ENCODE assay signal across 23 cellular contexts in genomic region chr3:103786296-103786695, GRCh38.
DNase-seq lines count a peak whose midpoint lies in the region; ATAC-seq and TF ChIP-seq lines count a peak whose summit lies in the region.
"Had no signal": no experiment of that assay in that cellular context is flagged by ENCODE, and none has a peak within 500 bp of the region (broad histone marks: within the 10 kb centered on the region; RNA-seq: fewer than 3 reads in every experiment).

No MANE protein-coding gene starts in this region.

- no peak for ATAC-seq in CD4-positive, alpha-beta T cell (ENCODE audit: poor library complexity)
- no peak for ATAC-seq in GM21367 (IDR thresholded peaks at IDR 0.05; ENCODE audit: unreplicated experiment)
- ATAC-seq: mucosa of descending colon, SK-N-SH treated with all-trans-retinoic acid at 6 μM for 48 hours had no signal

- H2AFZ ChIP-seq in PC-9 (peak overlapping the region; percentile 40; the same call in 1 of the 2 replicates), neuronal stem cell (ENCODE audit: low read length) (peak overlapping the region; percentile 4)

- WGBS in neuronal stem cell (ENCODE audit: extremely low coverage in 2 of 2, insufficient read length in 2 of 2, insufficient replicate concordance in 1 of 2), 2 donors = no CpG with 5 or more reads among the region's 4 CpGs

- DNase-seq in LNCaP clone FGC (ENCODE audit: low read depth) = peak; percentile 14
- no peak for DNase-seq in PC-9
- no peak for DNase-seq in glutamatergic neuron
- no peak for DNase-seq in neuronal stem cell (ENCODE audit: low spot score)
- DNase-seq in C1 segment of cervical spinal cord (lab: John Stamatoyannopoulos, UW) = no peak
- no peak for DNase-seq in CD4-positive, alpha-beta T cell
- no peak for DNase-seq in NCI-H524 treated with DMSO at 0.1 percent for 48 hours (lab: John Stamatoyannopoulos, UW)
- DNase-seq: activated CD4-positive, alpha-beta T cell treated with anti-CD3 and anti-CD28 coated beads, Interleukin-2, amount 10 ng/mL, durations not matched to agents 24 days and 14 days; activated naive CD4-positive, alpha-beta T cell treated with anti-CD3 and anti-CD28 coated beads for 36 hours; aorta; CD4-positive, CD25-positive, alpha-beta regulatory T cell; central memory CD4-positive, alpha-beta T cell; dorsolateral prefrontal cortex; immature natural killer cell; mucosa of descending colon; NCI-H146; NCI-H524 had no signal

- intact Hi-C loops in PC-9 (cut with micrococcal nuclease; ENCODE audit: unreplicated experiment) = no loop called here
- intact Hi-C loops in CD4-positive, alpha-beta T cell (cut with DNase I, micrococcal nuclease) = no loop called here

- peak overlapping the region; percentile 14 for H3K4me3 Mint-ChIP-seq in glutamatergic neuron (ENCODE audit: unreplicated experiment)
- H3K4me3 Mint-ChIP-seq in CD4-positive, alpha-beta T cell = no peak overlapping the region
- H3K4me3 Mint-ChIP-seq: activated CD4-positive, alpha-beta T cell treated with anti-CD3 and anti-CD28 coated beads, Interleukin-2, amount 10 ng/mL, durations not matched to agents 24 days and 14 days; activated naive CD4-positive, alpha-beta T cell treated with anti-CD3 and anti-CD28 coated beads for 36 hours; CD4-positive, CD25-positive, alpha-beta regulatory T cell; immature natural killer cell; type B pancreatic cell had no signal

- H3K36me3 ChIP-seq in PC-9 (ENCODE audit: low read depth) = no peaks in the 10 kb centered on the region
- H3K36me3 ChIP-seq in neuronal stem cell (replicated peaks in 1 of 2; ENCODE audit: control insufficient read depth in 2 of 2, insufficient read depth in 2 of 2, low read length in 2 of 2) = no peaks in the 10 kb centered on the region

- H3K14ac ChIP-seq in neuronal stem cell (ENCODE audit: low read length) = no peak overlapping the region

- no peak overlapping the region for H4K8ac ChIP-seq in neuronal stem cell (ENCODE audit: low read depth, low read length)

- H2BK12ac ChIP-seq in neuronal stem cell (ENCODE audit: low read length) = no peak overlapping the region

- no peak overlapping the region for H2AK5ac ChIP-seq in neuronal stem cell (ENCODE audit: low read depth, low read length)

- no peaks in the 10 kb centered on the region for H3K79me1 ChIP-seq in neuronal stem cell (ENCODE audit: low read depth, low read length)

- no peaks in the 10 kb centered on the region for H3K79me2 ChIP-seq in PC-9 (ENCODE audit: low read depth)

- no peak overlapping the region for H2BK120ac ChIP-seq in neuronal stem cell (ENCODE audit: low read depth, low read length)

- H2BK15ac ChIP-seq in neuronal stem cell (ENCODE audit: low read length) = no peak overlapping the region

- H3K27ac Mint-ChIP-seq in glutamatergic neuron (ENCODE audit: unreplicated experiment) = peak overlapping the region; percentile 60
- H3K27ac Mint-ChIP-seq in CD4-positive, alpha-beta T cell = no peak overlapping the region
- H3K27ac Mint-ChIP-seq: activated CD4-positive, alpha-beta T cell treated with anti-CD3 and anti-CD28 coated beads, Interleukin-2, amount 10 ng/mL, durations not matched to agents 24 days and 14 days; activated naive CD4-positive, alpha-beta T cell treated with anti-CD3 and anti-CD28 coated beads for 36 hours; CD4-positive, CD25-positive, alpha-beta regulatory T cell; immature natural killer cell; type B pancreatic cell had no signal

- H2BK5ac ChIP-seq in neuronal stem cell (ENCODE audit: low read length) = no peak overlapping the region

- H3K9ac ChIP-seq in neuronal stem cell (ENCODE audit: low read depth, low read length, poor library complexity) = no peak overlapping the region
- H3K9ac ChIP-seq: KMS-11 had no signal

- H3K23ac ChIP-seq in neuronal stem cell (ENCODE audit: low read depth, low read length, poor library complexity) = no peak overlapping the region

- no peaks in the 10 kb centered on the region for H3F3A ChIP-seq in PC-9 (ENCODE audit: insufficient read depth, low read depth)

- CTCF ChIA-PET in PC-9 (lab: Charles Lee) = no interaction called here
- CTCF ChIA-PET in CD4-positive, alpha-beta T cell (lab: Charles Lee) = no interaction called here

- H3K36me3 Mint-ChIP-seq in glutamatergic neuron (ENCODE audit: unreplicated experiment) = no peaks in the 10 kb centered on the region
- no peaks in the 10 kb centered on the region for H3K36me3 Mint-ChIP-seq in CD4-positive, alpha-beta T cell (ENCODE audit: low read depth)
- H3K36me3 Mint-ChIP-seq: CD4-positive, CD25-positive, alpha-beta regulatory T cell; immature natural killer cell; type B pancreatic cell had no signal

- H3K27me3 ChIP-seq in PC-9 (ENCODE audit: insufficient read depth, low read depth) = no peaks in the 10 kb centered on the region
- no peaks in the 10 kb centered on the region for H3K27me3 ChIP-seq in neuronal stem cell (ENCODE audit: control insufficient read depth in 3 of 3, insufficient read depth in 3 of 3, low read depth in 1 of 3, low read length in 3 of 3)
- no peaks in the 10 kb centered on the region for H3K27me3 ChIP-seq in CD4-positive, alpha-beta T cell (ENCODE audit: control insufficient read depth, insufficient read depth, low read length)
- H3K27me3 ChIP-seq: dorsolateral prefrontal cortex had no signal

- no peaks in the 10 kb centered on the region for H3K27me3 Mint-ChIP-seq in glutamatergic neuron (ENCODE audit: unreplicated experiment)
- no peaks in the 10 kb centered on the region for H3K27me3 Mint-ChIP-seq in CD4-positive, alpha-beta T cell
- H3K27me3 Mint-ChIP-seq: activated CD4-positive, alpha-beta T cell treated with anti-CD3 and anti-CD28 coated beads, Interleukin-2, amount 10 ng/mL, durations not matched to agents 24 days and 14 days; CD4-positive, CD25-positive, alpha-beta regulatory T cell; type B pancreatic cell had no signal

- peaks cover 23% of the 10 kb centered on the region for H3K4me1 Mint-ChIP-seq in glutamatergic neuron (ENCODE audit: low read depth, unreplicated experiment)
- no peaks in the 10 kb centered on the region for H3K4me1 Mint-ChIP-seq in CD4-positive, alpha-beta T cell (ENCODE audit: low read depth)
- H3K4me1 Mint-ChIP-seq: activated CD4-positive, alpha-beta T cell treated with anti-CD3 and anti-CD28 coated beads, Interleukin-2, amount 10 ng/mL, durations not matched to agents 24 days and 14 days; CD4-positive, CD25-positive, alpha-beta regulatory T cell; immature natural killer cell had no signal

- no peak overlapping the region for H3K4me3 ChIP-seq in LNCaP clone FGC (ENCODE audit: low read depth, low read length)
- no peak overlapping the region for H3K4me3 ChIP-seq in PC-9
- H3K4me3 ChIP-seq in neuronal stem cell (ENCODE audit: low read length in 2 of 2) = no peak overlapping the region
- H3K4me3 ChIP-seq: dorsolateral prefrontal cortex, mucosa of descending colon, skin epidermis had no signal

- H3K9me3 ChIP-seq in PC-9 (ENCODE audit: insufficient read depth, low read depth) (no peaks in the 10 kb centered on the region), neuronal stem cell (replicated peaks in 1 of 2; ENCODE audit: control insufficient read depth in 2 of 2, insufficient read depth in 1 of 2, low read depth in 1 of 2, low read length in 2 of 2) (no peaks in the 10 kb centered on the region)
- no peaks in the 10 kb centered on the region for H3K9me3 ChIP-seq in CD4-positive, alpha-beta T cell (ENCODE audit: control insufficient read depth, low read length)
- H3K9me3 ChIP-seq: mucosa of descending colon had no signal

- H3K27ac ChIP-seq in PC-9 = no peak overlapping the region
- no peak overlapping the region for H3K27ac ChIP-seq in neuronal stem cell (replicated peaks; ENCODE audit: low read length)
- no peak overlapping the region for H3K27ac ChIP-seq in CD4-positive, alpha-beta T cell (ENCODE audit: low read depth, low read length)
- H3K27ac ChIP-seq: dorsolateral prefrontal cortex, KMS-11, skin epidermis, VCaP had no signal

- no peak overlapping the region for H3K18ac ChIP-seq in neuronal stem cell (ENCODE audit: low read length)

- H4K91ac ChIP-seq in neuronal stem cell (ENCODE audit: low read depth, low read length, poor library complexity) = no peak overlapping the region

- no peak overlapping the region for H3K4me2 ChIP-seq in PC-9
- no peak overlapping the region for H3K4me2 ChIP-seq in neuronal stem cell (ENCODE audit: insufficient read depth, low read length, poor library complexity, severe bottlenecking)
- H3K4me2 ChIP-seq: KMS-11 had no signal

- no peaks in the 10 kb centered on the region for H4K20me1 ChIP-seq in PC-9 (ENCODE audit: insufficient read depth)

- H3K9me3 Mint-ChIP-seq in glutamatergic neuron (ENCODE audit: unreplicated experiment) = peaks cover 3% of the 10 kb centered on the region
- no peaks in the 10 kb centered on the region for H3K9me3 Mint-ChIP-seq in CD4-positive, alpha-beta T cell
- H3K9me3 Mint-ChIP-seq: activated CD4-positive, alpha-beta T cell treated with anti-CD3 and anti-CD28 coated beads, Interleukin-2, amount 10 ng/mL, durations not matched to agents 24 days and 14 days; activated naive CD4-positive, alpha-beta T cell treated with anti-CD3 and anti-CD28 coated beads for 36 hours; type B pancreatic cell had no signal

- no peaks in the 10 kb centered on the region for H3K4me1 ChIP-seq in PC-9 (replicated peaks; ENCODE audit: insufficient read depth)
- H3K4me1 ChIP-seq in neuronal stem cell (ENCODE audit: control insufficient read depth in 2 of 2, insufficient read depth in 1 of 2, low read depth in 1 of 2, low read length in 2 of 2) = no peaks in the 10 kb centered on the region

- BruUV-seq in PC-9 (replicated peaks; lab: Mats Ljungman, UMichigan) = no TSS peak

- 0 out of 2 replicates have a peak, but pooled peaks cover 4% of the 10 kb centered on the region for H3K9me2 ChIP-seq in PC-9 (ENCODE audit: insufficient read depth)

- H3K4ac ChIP-seq in neuronal stem cell (ENCODE audit: low read length) = no peak overlapping the region

- POLR2A ChIA-PET in PC-9 (lab: Charles Lee; ENCODE audit: unreplicated experiment) = no interaction called here
- POLR2A ChIA-PET in CD4-positive, alpha-beta T cell (lab: Charles Lee) = no interaction called here

- TF ChIP-seq CTCF in LNCaP clone FGC (IDR thresholded peaks at IDR 0.05; ENCODE audit: control insufficient read depth, extremely low read depth, insufficient read depth) = no peak
- no peak for TF ChIP-seq CTCF in PC-9 (conservative IDR thresholded peaks at IDR 0.05)
- TF ChIP-seq CTCF in glutamatergic neuron (IDR thresholded peaks at IDR 0.05; ENCODE audit: partially characterized antibody, unreplicated experiment) = no peak
- no peak for TF ChIP-seq CTCF in CD4-positive, alpha-beta T cell (IDR thresholded peaks at IDR 0.05)
